Comparison of ENCODE assay signal across 11 cellular contexts in the genomic region with DNA sequence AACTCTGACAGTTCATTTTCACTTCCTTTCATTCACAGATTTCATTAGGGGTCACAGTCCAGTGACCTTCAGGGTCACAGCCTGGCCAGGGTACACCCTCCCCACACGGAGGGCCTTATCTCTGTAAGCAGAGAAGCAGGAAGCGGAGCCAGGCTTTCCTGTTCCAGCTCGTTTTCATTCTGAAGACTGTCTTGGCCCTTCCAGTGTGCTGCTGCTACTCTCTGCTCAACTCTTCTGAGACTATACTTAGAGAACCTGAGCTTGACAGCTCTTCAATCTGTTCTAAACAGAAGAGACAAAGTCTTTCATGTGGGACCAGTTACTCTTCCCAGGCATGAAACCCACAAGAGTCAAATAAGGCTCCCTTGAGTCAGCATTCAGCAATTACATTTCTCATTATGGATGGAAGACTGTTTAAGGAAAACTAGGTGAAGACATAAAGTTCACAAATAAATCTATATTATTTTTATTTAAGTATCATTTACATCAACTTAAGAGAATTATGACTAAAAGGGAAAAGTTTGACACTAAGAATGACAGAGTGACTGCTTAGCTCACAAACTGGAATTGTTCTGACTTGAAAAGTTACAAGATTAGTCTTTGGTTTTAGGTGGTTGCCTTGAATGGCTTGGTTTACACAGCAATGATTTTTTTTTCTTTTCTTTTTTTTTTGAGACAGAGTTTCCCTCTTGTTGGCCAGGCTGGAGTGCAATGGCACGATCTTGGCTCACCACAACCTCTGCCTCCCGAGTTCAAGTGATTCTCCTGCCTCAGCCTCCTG. TPM values are rescaled to one million over a fixed set of nuclear protein-coding genes. Genes with fewer than 3 reads are reported as not detected.
DNase-seq lines count a peak whose midpoint lies in the region; ATAC-seq and TF ChIP-seq lines count a peak whose summit lies in the region.
"Had no signal": no experiment of that assay in that cellular context is flagged by ENCODE, and none has a peak within 500 bp of the region (broad histone marks: within the 10 kb centered on the region; RNA-seq: fewer than 3 reads in every experiment).

No MANE protein-coding gene starts in this region.

- H3K27me3 ChIP-seq in BLaER1 (peaks cover 19% of the 10 kb centered on the region), right lobe of liver (no peaks in the 10 kb centered on the region)

- ATAC-seq in GM21786 (IDR thresholded peaks at IDR 0.05; ENCODE audit: unreplicated experiment) (peak; percentile 54), right lobe of liver (peak; percentile 90 to 95 (median 93)), GM18858 (IDR thresholded peaks at IDR 0.05; ENCODE audit: unreplicated experiment) (no peak), HG03342 (IDR thresholded peaks at IDR 0.05; ENCODE audit: unreplicated experiment) (no peak)
- peak; percentile 59 to 62 for ATAC-seq in activated T-cell treated with anti-CD3 and anti-CD28 coated beads, Interleukin-2, amount 50 U/mL, for 4 hours

- intact Hi-C loops in right lobe of liver (cut with DNase I) = no loop called here

- peak overlapping the region; percentile 79 for H3K4me2 ChIP-seq in BLaER1

- H3K9me3 ChIP-seq in BLaER1 = peaks cover 8% of the 10 kb centered on the region
- no peaks in the 10 kb centered on the region for H3K9me3 ChIP-seq in right lobe of liver

- no peak for DNase-seq in activated T-cell treated with anti-CD3 and anti-CD28 coated beads, Interleukin-2, amount 50 U/mL, for 4 hours
- peak; percentile 79 to 88 (median 86) for DNase-seq in right lobe of liver
- DNase-seq in T1000 (lab: John Stamatoyannopoulos, UW) = no peak
- no peak for DNase-seq in NCI-H2029 treated with DMSO at 0.1 percent for 48 hours (lab: John Stamatoyannopoulos, UW)
- DNase-seq: Caco-2, NCI-H748 treated with DMSO at 0.1 percent for 48 hours had no signal

- no peak for TF ChIP-seq CTCF in right lobe of liver (IDR thresholded peaks at IDR 0.05)

- no peaks in the 10 kb centered on the region for H3K36me3 ChIP-seq in BLaER1
- H3K36me3 ChIP-seq in right lobe of liver = no peaks in the 10 kb centered on the region

- H3K27me3 Mint-ChIP-seq in activated T-cell treated with anti-CD3 and anti-CD28 coated beads, Interleukin-2, amount 50 U/mL, for 4 hours (ENCODE audit: low read depth) = peaks cover 15% of the 10 kb centered on the region

- H3K27ac ChIP-seq in BLaER1 (peak overlapping the region; percentile 70; the same call in 1 of the 2 replicates), right lobe of liver (peak overlapping the region; percentile 12 to 55 (median 50))

- 0 out of 2 replicates have a peak overlapping the region, but pooled peaks have one; percentile 4 for H3K9ac ChIP-seq in BLaER1

- H3K4me3 Mint-ChIP-seq in activated T-cell treated with anti-CD3 and anti-CD28 coated beads, Interleukin-2, amount 50 U/mL, for 4 hours = no peak overlapping the region

- peaks cover 100% of the 10 kb centered on the region for H3K4me1 ChIP-seq in BLaER1
- peaks cover 0 to 41% (median 2%) of the 10 kb centered on the region in 4 donors for H3K4me1 ChIP-seq in right lobe of liver

- H3K4me1 Mint-ChIP-seq in activated T-cell treated with anti-CD3 and anti-CD28 coated beads, Interleukin-2, amount 50 U/mL, for 4 hours (ENCODE audit: low read depth) = peaks cover 37% of the 10 kb centered on the region

- no peaks in the 10 kb centered on the region for H3K36me3 Mint-ChIP-seq in activated T-cell treated with anti-CD3 and anti-CD28 coated beads, Interleukin-2, amount 50 U/mL, for 4 hours (ENCODE audit: insufficient read depth)

- no peaks in the 10 kb centered on the region for H3K9me3 Mint-ChIP-seq in activated T-cell treated with anti-CD3 and anti-CD28 coated beads, Interleukin-2, amount 50 U/mL, for 4 hours

- no peak overlapping the region; the same call in 1 of the 2 replicates for H3K4me3 ChIP-seq in BLaER1
- no peak overlapping the region for H3K4me3 ChIP-seq in right lobe of liver

- WGBS in right lobe of liver (ENCODE audit: insufficient coverage, low coverage, low lambda C conversion rate, missing lambda C conversion rate) = 22% methylated on average over 5 of the region's 5 CpGs

- no peaks in the 10 kb centered on the region for H4K20me1 ChIP-seq in BLaER1

- no peak for TF ChIP-seq POLR2A in right lobe of liver (IDR thresholded peaks at IDR 0.05)

RNA-seq across cellular contexts. Expression of a gene that starts 4.8 kb away (rescaled TPM):
- total RNA-seq in activated T-cell treated with anti-CD3 and anti-CD28 coated beads, Interleukin-2, amount 50 U/mL, for 4 hours = not detected
- 1 to 10 TPM in 5 of 6 experiments, under 1 TPM in 1; 0.92 to 2.2 (median 1.4) TPM for total RNA-seq in right lobe of liver
- total RNA-seq: Caco-2, epithelial cell of proximal tubule had no signal

RNA-seq across cellular contexts. Expression of a gene that starts 5.0 kb away (rescaled TPM):
- total RNA-seq in activated T-cell treated with anti-CD3 and anti-CD28 coated beads, Interleukin-2, amount 50 U/mL, for 4 hours = under 1 TPM; 0.03 to 0.14 (median 0.05) TPM
- 1 to 10 TPM; 4.0 to 5.6 (median 4.7) TPM for total RNA-seq in right lobe of liver
- total RNA-seq: Caco-2 had no signal

Comparison
In these comparisons a context has a peak if more than half of its experiments do, and no peak if none do; other contexts are left out.
1. ATAC-seq: peak in GM21786 (single experiment), activated T-cell treated with anti-CD3 and anti-CD28 coated beads, Interleukin-2, amount 50 U/mL, for 4 hours (2 of 2) and right lobe of liver (4 of 4); none in GM18858 (single experiment) and HG03342 (single experiment).
2. DNase-seq: peak in right lobe of liver (3 of 3); none in activated T-cell treated with anti-CD3 and anti-CD28 coated beads, Interleukin-2, amount 50 U/mL, for 4 hours (single experiment), T1000 (single experiment) and NCI-H2029 treated with DMSO at 0.1 percent for 48 hours (single experiment).
3. RNA of a gene that starts 5.0 kb away (total RNA-seq): 4.0 to 5.6 TPM in right lobe of liver; 0.03 to 0.14 TPM in activated T-cell treated with anti-CD3 and anti-CD28 coated beads, Interleukin-2, amount 50 U/mL, for 4 hours; every median in the first group is over 4 times any median in the second.